21 cellular contexts compared by ENCODE assay signal in genomic region chr15:57752840-57753239, GRCh38.
"Had no signal": no experiment of that assay in that cellular context is flagged by ENCODE, and none has a peak within 500 bp of the region (broad histone marks: within the 10 kb centered on the region; RNA-seq: fewer than 3 reads in every experiment).

No MANE protein-coding gene starts in this region.

- H3K9me3 ChIP-seq: body of pancreas, spleen, transverse colon had no signal

- H3K4me1 ChIP-seq: body of pancreas had no signal

- H3K27me3 ChIP-seq: body of pancreas, hepatocyte, spleen, transverse colon had no signal

- H2AFZ ChIP-seq: hepatocyte had no signal

- H3K36me3 ChIP-seq: spleen, transverse colon had no signal

- H3K27ac ChIP-seq: body of pancreas, hepatocyte had no signal

- H3K4me3 Mint-ChIP-seq: activated CD4-positive, alpha-beta memory T cell treated with anti-CD3 and anti-CD28 coated beads for 36 hours; activated naive CD8-positive, alpha-beta T cell treated with anti-CD3 and anti-CD28 coated beads, Interleukin-2, amount 50 U/mL, for 24 hours; activated T-cell treated with anti-CD3 and anti-CD28 coated beads, Interleukin-2, amount 50 U/mL, for 72 hours; nephron progenitor cell; stimulated activated naive CD8-positive, alpha-beta T cell treated with anti-CD3 and anti-CD28 coated beads, Interleukin-15, Interleukin-2, amounts not matched to agents 100 ng/mL and 50 ng/mL, for 24 hours had no signal

- H3K36me3 Mint-ChIP-seq: activated CD4-positive, alpha-beta memory T cell treated with anti-CD3 and anti-CD28 coated beads for 36 hours had no signal

- H3K27me3 Mint-ChIP-seq: activated CD4-positive, alpha-beta memory T cell treated with anti-CD3 and anti-CD28 coated beads for 36 hours; activated naive CD8-positive, alpha-beta T cell treated with anti-CD3 and anti-CD28 coated beads, Interleukin-2, amount 50 U/mL, for 24 hours; stimulated activated naive CD8-positive, alpha-beta T cell treated with anti-CD3 and anti-CD28 coated beads, Interleukin-15, Interleukin-2, amounts not matched to agents 100 ng/mL and 50 ng/mL, for 24 hours had no signal

- FAIRE-seq: urothelium cell line had no signal

- H3K4me1 Mint-ChIP-seq: activated naive CD8-positive, alpha-beta T cell treated with anti-CD3 and anti-CD28 coated beads, Interleukin-2, amount 50 U/mL, for 24 hours had no signal

- H3K4me3 ChIP-seq: body of pancreas, hepatocyte, spleen, transverse colon had no signal

- H3K4me2 ChIP-seq: hepatocyte had no signal

- DNase-seq: activated CD4-positive, alpha-beta memory T cell treated with anti-CD3 and anti-CD28 coated beads for 36 hours; activated CD4-positive, alpha-beta T cell treated with anti-CD3 and anti-CD28 coated beads for 48 hours; activated effector memory CD4-positive, alpha-beta T cell treated with anti-CD3 and anti-CD28 coated beads, Interleukin-2, amount 50 U/mL, for 16 hours; activated naive CD4-positive, alpha-beta T cell treated with anti-CD3 and anti-CD28 coated beads, Interleukin-2, amount 50 U/mL, for 16 hours; activated naive CD8-positive, alpha-beta T cell treated with anti-CD3 and anti-CD28 coated beads, Interleukin-2, amount 50 U/mL, for 24 hours; activated T-cell treated with anti-CD3 and anti-CD28 coated beads, Interleukin-2, amount 50 U/mL, for 72 hours; effector CD8-positive, alpha-beta T cell; erythroblast; foreskin melanocyte; mesenchymal stem cell; occipital lobe; retina; spleen; stimulated activated CD4-positive, alpha-beta T cell treated with anti-CD3 and anti-CD28 coated beads, Interleukin-4, amount 100 ng/mL, for 1 hour; T-helper 2 cell; transverse colon had no signal

- ATAC-seq: activated naive CD8-positive, alpha-beta T cell treated with anti-CD3 and anti-CD28 coated beads, Interleukin-2, amount 50 U/mL, for 24 hours; activated T-cell treated with anti-CD3 and anti-CD28 coated beads, Interleukin-2, amount 50 U/mL, for 72 hours; body of pancreas had no signal

- H3K79me2 ChIP-seq: hepatocyte had no signal

- H3K9me3 Mint-ChIP-seq: activated CD4-positive, alpha-beta memory T cell treated with anti-CD3 and anti-CD28 coated beads for 36 hours; activated naive CD8-positive, alpha-beta T cell treated with anti-CD3 and anti-CD28 coated beads, Interleukin-2, amount 50 U/mL, for 24 hours; activated T-cell treated with anti-CD3 and anti-CD28 coated beads, Interleukin-2, amount 50 U/mL, for 72 hours; nephron progenitor cell; stimulated activated naive CD8-positive, alpha-beta T cell treated with anti-CD3 and anti-CD28 coated beads, Interleukin-15, Interleukin-2, amounts not matched to agents 100 ng/mL and 50 ng/mL, for 24 hours had no signal
